8 cellular contexts compared by ENCODE assay signal in the genomic region with DNA sequence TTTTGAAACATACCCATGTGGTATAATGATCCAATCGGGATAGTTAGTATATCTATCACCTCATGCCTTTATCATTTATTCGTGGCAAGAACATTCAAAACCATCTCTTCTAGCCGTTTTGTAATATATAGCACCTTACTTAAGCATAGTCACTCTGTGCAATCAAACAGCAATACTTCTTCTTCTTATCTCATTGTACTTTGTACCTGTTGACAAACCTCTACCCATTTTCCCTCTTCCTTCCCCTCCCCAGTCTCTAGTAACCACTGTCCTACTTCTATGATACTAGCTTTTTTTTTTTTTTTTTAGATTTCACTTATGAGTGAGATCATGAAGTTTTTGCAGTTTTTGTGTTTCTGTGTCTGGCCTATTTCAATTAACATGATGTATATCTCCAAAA.
"Had no signal": no experiment of that assay in that cellular context is flagged by ENCODE, and none has a peak within 500 bp of the region (broad histone marks: within the 10 kb centered on the region; RNA-seq: fewer than 3 reads in every experiment).

No MANE protein-coding gene starts in this region.

- DNase-seq: GM23248, GOT3, H7, HFFc6, KBM-7 had no signal

- H3K27ac ChIP-seq: GM23248, HL-60 had no signal

- H3K9me3 ChIP-seq: HAP-1 had no signal

- H3K36me3 ChIP-seq: HAP-1 had no signal

- H3K9ac ChIP-seq: GM23248 had no signal

- H3K4me3 ChIP-seq: GM23248, HAP-1 had no signal

- ATAC-seq: HCT116 had no signal

- H2AFZ ChIP-seq: GM23248 had no signal
